Comparison of ENCODE assay signal across 14 cellular contexts in genomic region chr9:4559238-4560182, GRCh38.
A peak's percentile ranks its signal among the peaks of the same experiment; 100 is the strongest.
DNase-seq lines count a peak whose midpoint lies in the region; ATAC-seq and TF ChIP-seq lines count a peak whose summit lies in the region.
"Had no signal": no experiment of that assay in that cellular context is flagged by ENCODE, and none has a peak within 500 bp of the region (broad histone marks: within the 10 kb centered on the region; RNA-seq: fewer than 3 reads in every experiment).

No MANE protein-coding gene starts in this region.

- intact Hi-C loops in spleen (cut with DNase I; ENCODE audit: low total_unique reads) = no loop called here

- TF ChIP-seq CTCF in spleen (IDR thresholded peaks at IDR 0.05 in 8 of 11, conservative IDR thresholded peaks at IDR 0.05 in 3 of 11) = no peak

- H3K27me3 Mint-ChIP-seq in memory B cell (no peaks in the 10 kb centered on the region), T-cell (no peaks in the 10 kb centered on the region)

- H3K9me3 Mint-ChIP-seq in memory B cell (no peaks in the 10 kb centered on the region), T-cell (no peaks in the 10 kb centered on the region)

- ATAC-seq in GM18868 (IDR thresholded peaks at IDR 0.05; ENCODE audit: unreplicated experiment) (peak; percentile 88), GM21528 (IDR thresholded peaks at IDR 0.05; ENCODE audit: low FRiP score, unreplicated experiment) (peak; percentile 78), HG03103 (IDR thresholded peaks at IDR 0.05; ENCODE audit: low read depth, unreplicated experiment) (peak; percentile 84), memory B cell (ENCODE audit: low read depth) (peak; percentile 75), T-cell (replicated peaks in 1 of 4) (no peak)
- ATAC-seq: HepG2 had no signal

- no peaks in the 10 kb centered on the region for H3K9me3 ChIP-seq in spleen
- H3K9me3 ChIP-seq: neutrophil, tibial artery had no signal

- CTCF ChIA-PET in T-cell (lab: Charles Lee) = interaction anchor here (0.6 kb wide), 2 partner anchors 904 to 995 kb away, joined by 3 to 5 read pairs; no protein-coding TSS in a partner anchor

- no peaks in the 10 kb centered on the region for H3K27me3 ChIP-seq in spleen (replicated peaks in 1 of 7)
- H3K27me3 ChIP-seq: tibial artery had no signal

- H3K4me3 Mint-ChIP-seq in memory B cell (no peak overlapping the region), T-cell (no peak overlapping the region)

- no peak for TF ChIP-seq POLR2A in spleen (IDR thresholded peaks at IDR 0.05)

- no peak overlapping the region for H3K4me3 ChIP-seq in spleen
- H3K4me3 ChIP-seq: tibial artery had no signal

- H3K27ac ChIP-seq in spleen = no peak overlapping the region
- H3K27ac ChIP-seq: neutrophil, tibial artery had no signal

- H3K36me3 Mint-ChIP-seq in memory B cell = no peaks in the 10 kb centered on the region
- no peaks in the 10 kb centered on the region for H3K36me3 Mint-ChIP-seq in T-cell

- DNase-seq in memory B cell (ENCODE audit: low spot score in 2 of 2) = no peak
- DNase-seq in T-cell = no peak
- DNase-seq in spleen = no peak
- no peak for DNase-seq in COLO829 (ENCODE audit: low spot score)
- no peak for DNase-seq in superior temporal gyrus (ENCODE audit: extremely low spot score)
- DNase-seq: activated CD4-positive, alpha-beta T cell treated with anti-CD3 and anti-CD28 coated beads for 4 hours; activated naive CD4-positive, alpha-beta T cell treated with Interleukin-2 at 50 U/mL for 16 hours; stimulated activated CD4-positive, alpha-beta T cell treated with anti-CD3 and anti-CD28 coated beads, Interleukin-4, amount 100 ng/mL, for 1 hour; tibial artery had no signal

- no peaks in the 10 kb centered on the region for H3K4me1 ChIP-seq in spleen

- WGBS in spleen, 5 donors = 64 to 82% (median 73%) methylated on average over 8 of the region's 8 CpGs

- no peaks in the 10 kb centered on the region for H3K36me3 ChIP-seq in spleen
- H3K36me3 ChIP-seq: neutrophil had no signal

- H3K4me1 Mint-ChIP-seq in memory B cell = peaks cover 12% of the 10 kb centered on the region
- H3K4me1 Mint-ChIP-seq in T-cell = peaks cover 29 to 33% (median 29%) of the 10 kb centered on the region in 3 donors

- POLR2A ChIA-PET in T-cell (lab: Charles Lee) = no interaction called here

- no peak overlapping the region for H3K27ac Mint-ChIP-seq in memory B cell
- H3K27ac Mint-ChIP-seq in T-cell = no peak overlapping the region

Comparison
In these comparisons a context has a peak if more than half of its experiments do, and no peak if none do; other contexts are left out.
1. ATAC-seq: peak in GM18868 (single experiment), GM21528 (single experiment), HG03103 (single experiment) and memory B cell (single experiment); none in T-cell (0 of 4).